ENCODE assay signal across 12 cellular contexts in genomic region chrX:31508338-31508737, GRCh38.
DNase-seq lines count a peak whose midpoint lies in the region; ATAC-seq and TF ChIP-seq lines count a peak whose summit lies in the region.
"Had no signal": no experiment of that assay in that cellular context is flagged by ENCODE, and none has a peak within 500 bp of the region (broad histone marks: within the 10 kb centered on the region; RNA-seq: fewer than 3 reads in every experiment).

No MANE protein-coding gene starts in this region.

- DNase-seq in BE2C (peak; percentile 19), amniotic epithelial cell (ENCODE audit: low read depth) (peak; percentile 93), heart left ventricle (no peak), non-pigmented ciliary epithelial cell (ENCODE audit: low read depth) (peak; percentile 22), NCI-H1105 treated with DMSO at 0.1 percent for 48 hours (lab: John Stamatoyannopoulos, UW) (no peak), NCI-H510A (lab: John Stamatoyannopoulos, UW) (no peak), DMS153 treated with DMSO at 0.1 percent for 48 hours (lab: John Stamatoyannopoulos, UW; ENCODE audit: unreplicated experiment) (no peak)
- DNase-seq: erythroblast, left lung had no signal

- 28 to 42% (median 36%) methylated on average over 4 of the region's 4 CpGs for WGBS in heart left ventricle, 4 donors

- H3K36me3 ChIP-seq in BE2C = no peaks in the 10 kb centered on the region
- H3K36me3 ChIP-seq in heart left ventricle = no peaks in the 10 kb centered on the region
- H3K36me3 ChIP-seq: BLaER1, left lung had no signal

- intact Hi-C loops in heart left ventricle (cut with DNase I) = no loop called here

- H3K27me3 ChIP-seq in BE2C (no peaks in the 10 kb centered on the region), heart left ventricle (no peaks in the 10 kb centered on the region)
- H3K27me3 ChIP-seq: left lung had no signal

- peak overlapping the region in 6 of 12 donors; percentile 6 to 55 (median 34) for H3K27ac ChIP-seq in heart left ventricle
- H3K27ac ChIP-seq: BLaER1, left lung, skin epidermis had no signal

- TF ChIP-seq CTCF in BE2C (IDR thresholded peaks at IDR 0.05; ENCODE audit: low read depth, low read length) (no peak), heart left ventricle (IDR thresholded peaks at IDR 0.05) (no peak)

- H3K4me3 ChIP-seq in BE2C (ENCODE audit: low read depth, low read length) (no peak overlapping the region), heart left ventricle (no peak overlapping the region)
- H3K4me3 ChIP-seq: BLaER1, left lung, skin epidermis had no signal

- no peak for TF ChIP-seq POLR2A in heart left ventricle (IDR thresholded peaks at IDR 0.05)

- no peaks in the 10 kb centered on the region for H3K9me3 ChIP-seq in BE2C
- H3K9me3 ChIP-seq in heart left ventricle = no peaks in the 10 kb centered on the region
- H3K9me3 ChIP-seq: BLaER1, left lung had no signal

- H3K4me1 ChIP-seq in BE2C (no peaks in the 10 kb centered on the region), heart left ventricle (peaks cover 0 to 14% (median 0%) of the 10 kb centered on the region in 12 donors)
- H3K4me1 ChIP-seq: BLaER1, left lung had no signal

- ATAC-seq in heart left ventricle = peak; percentile 55 to 65 (median 63)
- ATAC-seq in HG03571 (IDR thresholded peaks at IDR 0.05; ENCODE audit: unreplicated experiment) = no peak
- ATAC-seq: left lung had no signal

Comparison
In these comparisons a context has a peak if more than half of its experiments do, and no peak if none do; other contexts are left out.
1. DNase-seq: peak in BE2C (single experiment), amniotic epithelial cell (single experiment) and non-pigmented ciliary epithelial cell (single experiment); none in heart left ventricle (0 of 5), NCI-H1105 treated with DMSO at 0.1 percent for 48 hours (single experiment), NCI-H510A (single experiment) and DMS153 treated with DMSO at 0.1 percent for 48 hours (single experiment).